Comparison of ENCODE assay signal across 25 cellular contexts in the genomic region with DNA sequence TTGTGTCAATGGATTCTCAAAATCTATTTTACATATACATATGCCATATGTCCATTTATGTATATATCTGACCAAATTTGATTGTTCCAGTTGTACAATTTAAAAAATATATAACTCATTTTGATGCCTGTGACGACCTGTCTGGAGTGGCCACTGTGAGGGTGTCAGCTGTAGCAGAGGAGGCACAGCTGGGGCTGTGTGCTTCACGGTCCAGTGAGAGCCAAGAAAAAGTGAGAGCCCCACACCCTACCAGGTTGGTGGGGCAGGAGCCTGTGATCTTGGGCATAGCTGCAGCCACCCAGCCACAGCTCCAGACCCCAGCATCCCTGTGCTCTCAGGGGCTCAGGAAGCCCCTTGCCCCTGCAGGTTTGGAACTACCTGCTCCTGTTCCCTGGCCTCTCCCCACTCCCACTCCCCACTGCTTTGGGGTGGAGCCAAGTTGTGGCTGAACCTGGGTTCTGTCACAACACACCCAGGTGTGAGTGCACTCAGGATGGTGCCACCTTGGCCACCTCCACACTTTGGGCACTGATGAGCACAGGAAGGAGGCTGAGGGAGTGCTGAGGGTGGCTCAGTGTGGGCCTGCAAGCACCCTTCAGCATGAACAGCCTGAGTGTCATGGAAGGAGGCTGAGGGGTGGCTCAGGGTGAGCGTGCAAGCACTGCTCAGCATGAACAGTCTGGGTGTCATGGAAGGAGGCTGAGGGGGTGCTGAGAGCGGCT.
"Had no signal": no experiment of that assay in that cellular context is flagged by ENCODE, and none has a peak within 500 bp of the region (broad histone marks: within the 10 kb centered on the region; RNA-seq: fewer than 3 reads in every experiment).

No MANE protein-coding gene starts in this region.

- H3K36me3 ChIP-seq: breast epithelium, Peyer's patch had no signal

- ATAC-seq: activated T-helper 17 cell treated with anti-CD3 and anti-CD28 coated beads, Interleukin-2, amount 50 U/mL, for 72 hours; T-cell had no signal

- H3K4me3 ChIP-seq: breast epithelium, Peyer's patch had no signal

- H3K4me1 ChIP-seq: breast epithelium, Peyer's patch had no signal

- H3K9me3 ChIP-seq: breast epithelium, Peyer's patch had no signal

- H3K27ac ChIP-seq: breast epithelium, Peyer's patch, VCaP had no signal

- H3K27me3 ChIP-seq: breast epithelium, Peyer's patch had no signal

- DNase-seq: activated CD4-positive, alpha-beta memory T cell treated with anti-CD3 and anti-CD28 coated beads for 36 hours; activated CD4-positive, alpha-beta T cell treated with anti-CD3 and anti-CD28 coated beads, Interleukin-2, amount 10 ng/mL, durations not matched to agents 7 days and 5 days; activated CD4-positive, CD25-positive, alpha-beta regulatory T cell; activated CD8-positive, alpha-beta memory T cell treated with anti-CD3 and anti-CD28 coated beads for 24 hours; activated gamma-delta T cell; activated naive CD4-positive, alpha-beta T cell treated with anti-CD3 and anti-CD28 coated beads for 36 hours; activated T-cell treated with anti-CD3 and anti-CD28 coated beads, Interleukin-2, amount 50 U/mL, for 48 hours; central memory CD4-positive, alpha-beta T cell; KBM-7; NCI-H1105; NCI-H1436; NCI-H1694 treated with DMSO at 0.1 percent for 48 hours; NCI-H2029 treated with DMSO at 0.1 percent for 48 hours; NCI-H345; NCI-H510A; NCI-H526 treated with DMSO at 0.1 percent for 48 hours; NCI-H82; SIG-M5; T-cell; T-helper 2 cell; T1000 had no signal
